In genomic region chr12:30822385-30823139, GRCh38 we compare ENCODE assay signal across 8 cellular contexts.
DNase-seq lines count a peak whose midpoint lies in the region; TF ChIP-seq lines count a peak whose summit lies in the region.

No MANE protein-coding gene starts in this region.

- peak overlapping the region; percentile 6 for H3K9ac ChIP-seq in muscle layer of colon (ENCODE audit: low read length)

- H3K9me3 ChIP-seq in muscle layer of colon (ENCODE audit: low read length) (no peaks in the 10 kb centered on the region), thyroid gland (no peaks in the 10 kb centered on the region)

- H3K4me1 ChIP-seq in muscle layer of colon (ENCODE audit: insufficient read depth, low read length): no peaks in the 10 kb centered on the region
- H3K4me1 ChIP-seq in thyroid gland: peaks cover 0 to 7% of the 10 kb centered on the region in 2 donors

- H3K36me3 Mint-ChIP-seq in activated T-helper 2 cell treated with anti-CD3 and anti-CD28 coated beads, Interferon-gamma antibody, Interleukin-2, Interleukin-4, amounts not matched to agents 10 μg/mL and 5 μg/mL and 100 μg/mL, durations not matched to agents 14 hours and 24 hours and 36 hours (ENCODE audit: low read depth): no peaks in the 10 kb centered on the region

- no peaks in the 10 kb centered on the region for H3K9me3 Mint-ChIP-seq in activated T-helper 2 cell treated with anti-CD3 and anti-CD28 coated beads, Interferon-gamma antibody, Interleukin-2, Interleukin-4, amounts not matched to agents 10 μg/mL and 5 μg/mL and 100 μg/mL, durations not matched to agents 14 hours and 24 hours and 36 hours

- no peak overlapping the region for H3K27ac Mint-ChIP-seq in activated T-helper 2 cell treated with anti-CD3 and anti-CD28 coated beads, Interferon-gamma antibody, Interleukin-2, Interleukin-4, amounts not matched to agents 10 μg/mL and 5 μg/mL and 100 μg/mL, durations not matched to agents 14 hours and 24 hours and 36 hours

- H3K27me3 ChIP-seq in muscle layer of colon (ENCODE audit: control insufficient read depth in 1 of 2, insufficient read depth in 2 of 2, low read length in 2 of 2) (no peaks in the 10 kb centered on the region), thyroid gland (no peaks in the 10 kb centered on the region)

- DNase-seq in AG09309 (ENCODE audit: low read depth) (no peak), GM19238 (ENCODE audit: insufficient read length, low spot score) (peak; percentile 13), LoVo (ENCODE audit: low spot score) (peak; percentile 56), fibroblast of mammary gland (ENCODE audit: low read depth) (peak; percentile 48), thyroid gland (peak; percentile 77 to 88), NCI-H1930 (lab: John Stamatoyannopoulos, UW) (no peak)
- no peak for DNase-seq in activated T-helper 2 cell treated with anti-CD3 and anti-CD28 coated beads, Interferon-gamma antibody, Interleukin-2, Interleukin-4, amounts not matched to agents 10 μg/mL and 5 μg/mL and 100 μg/mL, durations not matched to agents 14 hours and 24 hours and 36 hours (ENCODE audit: low spot score)

- peak in 1 of 2 donors; percentile 32 for TF ChIP-seq POLR2A in thyroid gland (IDR thresholded peaks at IDR 0.05)

- intact Hi-C loops in activated T-helper 2 cell treated with anti-CD3 and anti-CD28 coated beads, Interferon-gamma antibody, Interleukin-2, Interleukin-4, amounts not matched to agents 10 μg/mL and 5 μg/mL and 100 μg/mL, durations not matched to agents 14 hours and 24 hours and 36 hours (cut with micrococcal nuclease): no loop called here
- intact Hi-C loops in thyroid gland (cut with DNase I): no loop called here

- 5 to 7% methylated on average over 13 to 40 of the region's 47 CpGs for WGBS in thyroid gland, 2 donors

- peaks cover 8% of the 10 kb centered on the region for H3K4me1 Mint-ChIP-seq in activated T-helper 2 cell treated with anti-CD3 and anti-CD28 coated beads, Interferon-gamma antibody, Interleukin-2, Interleukin-4, amounts not matched to agents 10 μg/mL and 5 μg/mL and 100 μg/mL, durations not matched to agents 14 hours and 24 hours and 36 hours (ENCODE audit: low read depth)

- H3K27ac ChIP-seq in muscle layer of colon (ENCODE audit: low read depth, low read length) (peak overlapping the region; percentile 78), thyroid gland (peak overlapping the region; percentile 40 to 59 (median 44))

- H3K4me3 ChIP-seq in AG09309 (ENCODE audit: control insufficient read depth, low read depth, low read length): peak overlapping the region; percentile 28
- peak overlapping the region; percentile 22 for H3K4me3 ChIP-seq in fibroblast of mammary gland (ENCODE audit: control insufficient read depth, low read depth, low read length)
- peak overlapping the region; percentile 54 to 62 for H3K4me3 ChIP-seq in muscle layer of colon (ENCODE audit: low read depth in 1 of 2, low read length in 2 of 2)
- H3K4me3 ChIP-seq in thyroid gland (replicated peaks in 1 of 3): peak overlapping the region in 2 of 3 donors; percentile 32 to 37

- TF ChIP-seq CTCF in AG09309 (IDR thresholded peaks at IDR 0.05; ENCODE audit: control insufficient read depth, insufficient read depth, low read depth, low read length, missing control alignments) (peak; percentile 12), fibroblast of mammary gland (conservative IDR thresholded peaks at IDR 0.05; ENCODE audit: control insufficient read depth, insufficient read depth, low read depth, low read length) (no peak), thyroid gland (IDR thresholded peaks at IDR 0.05) (no peak)

- peak overlapping the region; percentile 72 for H3K4me3 Mint-ChIP-seq in activated T-helper 2 cell treated with anti-CD3 and anti-CD28 coated beads, Interferon-gamma antibody, Interleukin-2, Interleukin-4, amounts not matched to agents 10 μg/mL and 5 μg/mL and 100 μg/mL, durations not matched to agents 14 hours and 24 hours and 36 hours (ENCODE audit: low read depth)

- H3K27me3 Mint-ChIP-seq in activated T-helper 2 cell treated with anti-CD3 and anti-CD28 coated beads, Interferon-gamma antibody, Interleukin-2, Interleukin-4, amounts not matched to agents 10 μg/mL and 5 μg/mL and 100 μg/mL, durations not matched to agents 14 hours and 24 hours and 36 hours (ENCODE audit: low read depth): peaks cover 55% of the 10 kb centered on the region

- H3K36me3 ChIP-seq in muscle layer of colon (ENCODE audit: insufficient read depth, low read length) (no peaks in the 10 kb centered on the region), thyroid gland (no peaks in the 10 kb centered on the region)

Comparison
In these comparisons a context has a peak if more than half of its experiments do, and no peak if none do; other contexts are left out.
1. DNase-seq: peak in GM19238 (single experiment), LoVo (single experiment), fibroblast of mammary gland (single experiment) and thyroid gland (2 of 2); none in AG09309 (single experiment), activated T-helper 2 cell treated with anti-CD3 and anti-CD28 coated beads, Interferon-gamma antibody, Interleukin-2, Interleukin-4, amounts not matched to agents 10 μg/mL and 5 μg/mL and 100 μg/mL, durations not matched to agents 14 hours and 24 hours and 36 hours (single experiment) and NCI-H1930 (0 of 2).
2. Peak in every context shown above with its lines, with median percentiles within 50 percentile points of each other: H3K4me3 ChIP-seq.